ENCODE assay signal across 9 cellular contexts in the genomic region with DNA sequence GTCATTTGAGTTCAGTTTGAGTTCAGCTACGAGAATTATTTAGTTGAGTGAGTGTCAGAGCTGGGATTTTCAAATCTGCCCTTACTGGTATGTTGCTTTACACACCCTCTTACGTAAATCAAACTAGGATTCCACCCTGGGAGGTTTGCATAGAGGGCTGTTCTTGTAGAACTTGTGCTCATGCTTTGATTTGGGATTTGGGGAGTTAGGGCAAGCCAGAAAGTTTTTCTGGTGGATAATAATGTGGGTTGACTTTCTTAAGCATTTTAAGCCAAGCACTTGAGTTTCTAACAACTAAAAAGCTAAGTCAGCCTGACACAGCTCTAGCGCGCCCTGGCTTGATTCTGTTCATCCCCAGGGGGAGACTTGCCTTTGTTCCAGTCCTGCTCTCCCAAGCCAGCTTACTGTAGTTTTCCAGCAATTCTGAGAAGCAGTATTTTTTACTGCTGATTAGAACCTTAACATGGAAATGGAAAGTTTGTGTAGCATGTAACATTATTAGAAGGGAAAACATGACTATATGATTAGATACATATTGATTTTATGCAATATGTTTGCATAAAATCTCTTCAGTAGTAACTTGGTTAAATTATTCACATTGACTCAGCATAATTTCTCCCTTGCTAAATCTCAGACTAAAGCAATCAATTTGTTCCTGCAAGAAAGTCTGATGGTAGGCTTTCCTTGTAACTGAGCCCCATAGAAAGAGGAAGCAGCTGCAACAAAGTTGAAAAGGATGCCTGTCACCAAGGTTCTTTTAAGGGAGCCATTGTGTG. TPM values are rescaled to one million over a fixed set of nuclear protein-coding genes. Genes with fewer than 3 reads are reported as not detected.
DNase-seq lines count a peak whose midpoint lies in the region; ATAC-seq, FAIRE-seq and TF ChIP-seq lines count a peak whose summit lies in the region.
"Had no signal": no experiment of that assay in that cellular context is flagged by ENCODE, and none has a peak within 500 bp of the region (broad histone marks: within the 10 kb centered on the region; RNA-seq: fewer than 3 reads in every experiment).

No MANE protein-coding gene starts in this region.

- H3K4me1 Mint-ChIP-seq in activated naive CD8-positive, alpha-beta T cell treated with anti-CD3 and anti-CD28 coated beads, Interleukin-2, amount 50 U/mL, for 24 hours, result peaks cover 4% of the 10 kb centered on the region

- H3K36me3 ChIP-seq in OCI-LY7 (ENCODE audit: insufficient read depth, low read length), result no peaks in the 10 kb centered on the region
- H3K36me3 ChIP-seq: SJSA1 had no signal

- no peaks in the 10 kb centered on the region for H3K79me2 ChIP-seq in OCI-LY7 (ENCODE audit: insufficient read depth, low read depth, low read length)

- peak overlapping the region; percentile 82; the same call in 1 of the 2 replicates for H2AFZ ChIP-seq in OCI-LY7 (ENCODE audit: low read length)

- TF ChIP-seq CTCF in GM10248 (IDR thresholded peaks at IDR 0.05; ENCODE audit: control extremely low read depth, extremely low read depth, low read depth, missing control alignments) (no peak), OCI-LY7 (conservative IDR thresholded peaks at IDR 0.05; ENCODE audit: low read length) (no peak)

- no peaks in the 10 kb centered on the region for H4K20me1 ChIP-seq in OCI-LY7 (ENCODE audit: insufficient read depth, low read length)

- no peaks in the 10 kb centered on the region for H3K9me3 ChIP-seq in OCI-LY7 (ENCODE audit: low read length)
- H3K9me3 ChIP-seq: SJSA1 had no signal

- H3K27ac ChIP-seq in OCI-LY7 (ENCODE audit: low read depth, low read length, poor library complexity, severe bottlenecking), result peak overlapping the region; percentile 23
- H3K27ac ChIP-seq: SJSA1 had no signal

- peak; percentile 21 for FAIRE-seq in endometrium (lab: Jason Lieb, UNC)

- intact Hi-C loops in OCI-LY7 (cut with micrococcal nuclease; ENCODE audit: unreplicated experiment), result loop anchor here (1.0 kb wide), 1 partner anchor 11 kb away; no protein-coding TSS in a partner anchor

- H3K4me3 Mint-ChIP-seq in activated naive CD8-positive, alpha-beta T cell treated with anti-CD3 and anti-CD28 coated beads, Interleukin-2, amount 50 U/mL, for 24 hours, result no peak overlapping the region

- POLR2A ChIA-PET in GM10248 (lab: Yijun Ruan, JAX) (interaction anchor here (0.6 to 1.3 kb wide), 4 partner anchors 11 to 1664 kb away, joined by 3 to 6 read pairs (median 4); partner anchors contain the start of gene PGD), OCI-LY7 (lab: Charles Lee) (interaction anchor here (0.7 to 2.6 kb wide), 4 partner anchors 11 to 86 kb away, joined by 3 to 22 read pairs (median 4); partner anchors contain the start of gene PGD)

- H3K9me2 ChIP-seq in OCI-LY7 (ENCODE audit: insufficient read depth, low read length), result no peaks in the 10 kb centered on the region

- no peak overlapping the region for H3K27ac Mint-ChIP-seq in activated naive CD8-positive, alpha-beta T cell treated with anti-CD3 and anti-CD28 coated beads, Interleukin-2, amount 50 U/mL, for 24 hours

- H3K4me3 ChIP-seq in OCI-LY7 (ENCODE audit: low read depth, low read length, poor library complexity, severe bottlenecking), result peak overlapping the region; percentile 22
- H3K4me3 ChIP-seq: SJSA1 had no signal

- BruUV-seq in OCI-LY7 (replicated peaks; lab: Mats Ljungman, UMichigan), result no TSS peak

- DNase-seq in GM10248 (ENCODE audit: extremely low spot score), result peak; percentile 46
- peak; percentile 78 for DNase-seq in OCI-LY7 (ENCODE audit: low spot score)
- peak; percentile 14 for DNase-seq in mucosa of gallbladder (ENCODE audit: low spot score)
- no peak for DNase-seq in activated naive CD8-positive, alpha-beta T cell treated with anti-CD3 and anti-CD28 coated beads, Interleukin-2, amount 50 U/mL, for 24 hours
- no peak for DNase-seq in activated CD4-positive, CD25-positive, alpha-beta regulatory T cell (lab: John Stamatoyannopoulos, UW)

- H3K4me2 ChIP-seq in OCI-LY7 (ENCODE audit: low read length), result peak overlapping the region; percentile 51

- no peak for ATAC-seq in HG02938 (IDR thresholded peaks at IDR 0.05; ENCODE audit: unreplicated experiment)
- no peak for ATAC-seq in activated naive CD8-positive, alpha-beta T cell treated with anti-CD3 and anti-CD28 coated beads, Interleukin-2, amount 50 U/mL, for 24 hours
- no peak for ATAC-seq in GM21619 (IDR thresholded peaks at IDR 0.05; ENCODE audit: unreplicated experiment)

- H3K27me3 Mint-ChIP-seq in activated naive CD8-positive, alpha-beta T cell treated with anti-CD3 and anti-CD28 coated beads, Interleukin-2, amount 50 U/mL, for 24 hours, result no peaks in the 10 kb centered on the region

- no peaks in the 10 kb centered on the region for H3K9me3 Mint-ChIP-seq in activated naive CD8-positive, alpha-beta T cell treated with anti-CD3 and anti-CD28 coated beads, Interleukin-2, amount 50 U/mL, for 24 hours

- H3K4me1 ChIP-seq in OCI-LY7 (ENCODE audit: insufficient read depth, low read length, poor library complexity, severe bottlenecking), result peaks cover 16% of the 10 kb centered on the region

- CTCF ChIA-PET in GM10248 (lab: Yijun Ruan, JAX) (interaction anchor here (1.2 to 3.8 kb wide), 5 partner anchors 10 to 106 kb away, joined by 3 to 13 read pairs (median 6); partner anchors contain the start of genes CENPS and PGD), OCI-LY7 (lab: Charles Lee; ENCODE audit: unreplicated experiment) (interaction anchor here (1.2 kb wide), 1 partner anchor 11 kb away, joined by 3 read pairs; the partner anchor contains the start of gene PGD)

- no peaks in the 10 kb centered on the region for H3K36me3 Mint-ChIP-seq in activated naive CD8-positive, alpha-beta T cell treated with anti-CD3 and anti-CD28 coated beads, Interleukin-2, amount 50 U/mL, for 24 hours (ENCODE audit: low read depth)

RNA-seq across cellular contexts. Expression of gene PGD, which starts 11.1 kb away (rescaled TPM):
- total RNA-seq in OCI-LY7 (2014; rRNA removed; shearing (Covaris generic)), result 50.3 and 69.3 TPM in 2 replicates
- 146 and 157 TPM in 2 replicates for total RNA-seq in OCI-LY7 (2022)
- 165 TPM for total RNA-seq in mucosa of gallbladder

RNA-seq across cellular contexts. Expression of gene CENPS, which starts 42.4 kb away (rescaled TPM):
- 13.6 and 18.8 TPM in 2 replicates for total RNA-seq in OCI-LY7 (2014; rRNA removed; shearing (Covaris generic))
- total RNA-seq in OCI-LY7 (2022), result 18.4 and 18.8 TPM in 2 replicates
- 27.9 TPM for total RNA-seq in mucosa of gallbladder

Comparison
In these comparisons a context has a peak if more than half of its experiments do, and no peak if none do; other contexts are left out.
1. DNase-seq: peak in GM10248 (single experiment), OCI-LY7 (single experiment) and mucosa of gallbladder (single experiment); none in activated naive CD8-positive, alpha-beta T cell treated with anti-CD3 and anti-CD28 coated beads, Interleukin-2, amount 50 U/mL, for 24 hours (single experiment) and activated CD4-positive, CD25-positive, alpha-beta regulatory T cell (0 of 4).